29 cellular contexts compared by ENCODE assay signal in genomic region chr12:103368167-103368566, GRCh38.
"Had no signal": no experiment of that assay in that cellular context is flagged by ENCODE, and none has a peak within 500 bp of the region (broad histone marks: within the 10 kb centered on the region; RNA-seq: fewer than 3 reads in every experiment).

No MANE protein-coding gene starts in this region.

- FAIRE-seq: endometrium, endothelial cell of umbilical vein, frontal cortex had no signal

- H3K4me3 Mint-ChIP-seq: dendritic cell treated with granulocyte-macrophage colony-stimulating factor and Interleukin-4, amounts not matched to agents 40 ng/mL and 50 ng/mL, for 4 days; effector memory CD8-positive, alpha-beta T cell; endodermal cell had no signal

- H3K4me2 ChIP-seq: hepatocyte had no signal

- H3K4me1 Mint-ChIP-seq: endodermal cell had no signal

- H3K9me3 ChIP-seq: colonic mucosa, esophagus squamous epithelium, gastrocnemius medialis had no signal

- ATAC-seq: effector memory CD8-positive, alpha-beta T cell; esophagus mucosa; foreskin keratinocyte; gastrocnemius medialis; gastroesophageal sphincter; heart left ventricle; heart right ventricle had no signal

- H3K79me2 ChIP-seq: hepatocyte had no signal

- H2AFZ ChIP-seq: hepatocyte had no signal

- H3K36me3 ChIP-seq: colonic mucosa, esophagus muscularis mucosa, esophagus squamous epithelium, gastrocnemius medialis, gastroesophageal sphincter, heart left ventricle, heart right ventricle had no signal

- H3K27ac ChIP-seq: colonic mucosa, coronary artery, dorsolateral prefrontal cortex, epithelial cell of prostate, esophagus muscularis mucosa, esophagus squamous epithelium, foreskin keratinocyte, gastrocnemius medialis, gastroesophageal sphincter, heart left ventricle, heart right ventricle, hepatocyte had no signal

- H3K4me1 ChIP-seq: colonic mucosa, esophagus muscularis mucosa, esophagus squamous epithelium, foreskin keratinocyte, gastrocnemius medialis, gastroesophageal sphincter, heart left ventricle, heart right ventricle had no signal

- H3K27me3 Mint-ChIP-seq: effector memory CD8-positive, alpha-beta T cell had no signal

- H3K27ac Mint-ChIP-seq: dendritic cell treated with granulocyte-macrophage colony-stimulating factor and Interleukin-4, amounts not matched to agents 40 ng/mL and 50 ng/mL, for 4 days; effector memory CD8-positive, alpha-beta T cell; endodermal cell had no signal

- H3K4me3 ChIP-seq: colonic mucosa, coronary artery, dorsolateral prefrontal cortex, esophagus muscularis mucosa, esophagus squamous epithelium, gastrocnemius medialis, gastroesophageal sphincter, heart left ventricle, heart right ventricle, hepatocyte had no signal

- DNase-seq: colonic mucosa; cortex of kidney; dermis blood vessel endothelial cell; dorsolateral prefrontal cortex; effector CD4-positive, alpha-beta T cell; effector CD8-positive, alpha-beta T cell; effector memory CD4-positive, alpha-beta T cell; effector memory CD8-positive, alpha-beta T cell; endodermal cell; erythroblast; esophagus squamous epithelium; foreskin fibroblast; foreskin keratinocyte; foreskin melanocyte; gastrocnemius medialis; glutamatergic neuron; head of caudate nucleus; heart left ventricle; heart right ventricle had no signal

- H3K9me3 Mint-ChIP-seq: endodermal cell had no signal

- H3K27me3 ChIP-seq: colonic mucosa, dorsolateral prefrontal cortex, esophagus muscularis mucosa, esophagus squamous epithelium, foreskin keratinocyte, gastrocnemius medialis, gastroesophageal sphincter, heart left ventricle, heart right ventricle, hepatocyte had no signal
